9 cellular contexts compared by ENCODE assay signal in the genomic region with DNA sequence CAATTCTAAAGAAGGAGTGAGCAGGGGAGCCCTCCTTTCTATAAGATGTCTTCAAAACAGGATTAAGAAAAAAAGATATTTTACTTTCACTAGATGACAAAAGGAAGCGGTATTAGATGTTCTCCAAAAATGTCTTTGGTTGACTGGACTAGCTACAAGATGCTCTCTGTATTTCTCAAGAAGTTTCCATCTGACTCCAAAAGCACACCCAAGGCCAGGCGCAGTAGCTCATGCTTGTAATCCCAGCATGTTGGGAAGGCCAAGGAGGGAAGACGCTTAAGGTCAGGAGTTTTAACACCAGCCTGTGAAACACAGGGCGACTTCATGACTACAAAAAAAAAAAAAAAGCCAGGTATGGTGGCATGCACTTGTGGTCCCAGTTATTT.
DNase-seq lines count a peak whose midpoint lies in the region; ATAC-seq, FAIRE-seq and TF ChIP-seq lines count a peak whose summit lies in the region.
"Had no signal": no experiment of that assay in that cellular context is flagged by ENCODE, and none has a peak within 500 bp of the region (broad histone marks: within the 10 kb centered on the region; RNA-seq: fewer than 3 reads in every experiment).

No MANE protein-coding gene starts in this region.

- H3K79me2 ChIP-seq in Karpas-422 (ENCODE audit: low read length): 0 out of 2 replicates have a peak, but pooled peaks cover 5% of the 10 kb centered on the region

- no peak overlapping the region for H2AFZ ChIP-seq in Karpas-422 (ENCODE audit: low read length)

- intact Hi-C loops in dorsolateral prefrontal cortex (cut with DNase I): loop anchor here in 1 of 2 donors (5.0 kb wide), 1 partner anchor 82 kb away; a partner anchor contains a TSS
- intact Hi-C loops in upper lobe of right lung (cut with DNase I): no loop called here

- peak overlapping the region; percentile 57 for H3K4me2 ChIP-seq in Karpas-422 (ENCODE audit: low read depth, low read length, poor library complexity, severe bottlenecking)

- no peak for FAIRE-seq in frontal cortex (lab: Jason Lieb, UNC)

- peaks cover 87% of the 10 kb centered on the region for H4K20me1 ChIP-seq in Karpas-422 (ENCODE audit: insufficient read depth, low read depth, low read length)

- peak; percentile 59 for DNase-seq in stimulated activated CD4-positive, alpha-beta T cell treated with anti-CD3 and anti-CD28 coated beads, Interleukin-15, amount 100 ng/mL, for 24 hours
- DNase-seq in stimulated activated CD4-positive, alpha-beta T cell treated with anti-CD3 and anti-CD28 coated beads, Interleukin-2, amount 100 ng/mL, for 48 hours: no peak
- DNase-seq in Karpas-422: no peak
- DNase-seq in dorsolateral prefrontal cortex: no peak
- DNase-seq in upper lobe of right lung: no peak
- DNase-seq in frontal cortex (ENCODE audit: low spot score in 2 of 2): no peak
- DNase-seq: Calu3 had no signal

- H3K36me3 ChIP-seq in Karpas-422 (ENCODE audit: insufficient read depth, low read length) (no peaks in the 10 kb centered on the region), upper lobe of right lung (no peaks in the 10 kb centered on the region)

- H3K27me3 ChIP-seq in Karpas-422 (ENCODE audit: low read length) (no peaks in the 10 kb centered on the region), dorsolateral prefrontal cortex (no peaks in the 10 kb centered on the region), upper lobe of right lung (no peaks in the 10 kb centered on the region)

- H3K4me1 ChIP-seq in Karpas-422 (ENCODE audit: low read length) (peaks cover 19% of the 10 kb centered on the region), upper lobe of right lung (peaks cover 41% of the 10 kb centered on the region)

- TF ChIP-seq CTCF in dorsolateral prefrontal cortex (IDR thresholded peaks at IDR 0.05 in 54 of 56, conservative IDR thresholded peaks at IDR 0.05 in 2 of 56; ENCODE audit: low read depth in 1 of 56, partially characterized antibody in 56 of 56) (no peak), upper lobe of right lung (IDR thresholded peaks at IDR 0.05) (no peak)

- no peak overlapping the region for H3K27ac ChIP-seq in Karpas-422 (ENCODE audit: low read length)
- H3K27ac ChIP-seq in dorsolateral prefrontal cortex: peak overlapping the region; percentile 62 to 98 (median 92)
- H3K27ac ChIP-seq in upper lobe of right lung: peak overlapping the region; percentile 49

- ATAC-seq in upper lobe of right lung: no peak
- ATAC-seq in HG02588 (IDR thresholded peaks at IDR 0.05; ENCODE audit: unreplicated experiment): no peak
- no peak for ATAC-seq in esophagus mucosa

- H3K9me3 ChIP-seq in Karpas-422 (ENCODE audit: low read length): no peaks in the 10 kb centered on the region
- no peaks in the 10 kb centered on the region for H3K9me3 ChIP-seq in upper lobe of right lung

- H3K9ac ChIP-seq in Karpas-422 (ENCODE audit: low read length): no peak overlapping the region

- no peak overlapping the region for H3K4me3 ChIP-seq in Karpas-422 (ENCODE audit: low read length)
- peak overlapping the region in 1 of 59 donors; percentile 4 for H3K4me3 ChIP-seq in dorsolateral prefrontal cortex
- no peak overlapping the region for H3K4me3 ChIP-seq in upper lobe of right lung

- no peaks in the 10 kb centered on the region for H3K9me2 ChIP-seq in Karpas-422 (replicated peaks; ENCODE audit: insufficient read depth, low read length)
